Comparison of ENCODE assay signal across 16 cellular contexts in genomic region chr13:66864627-66865026, GRCh38.
DNase-seq lines count a peak whose midpoint lies in the region; ATAC-seq, FAIRE-seq and TF ChIP-seq lines count a peak whose summit lies in the region.
"Had no signal": no experiment of that assay in that cellular context is flagged by ENCODE, and none has a peak within 500 bp of the region (broad histone marks: within the 10 kb centered on the region; RNA-seq: fewer than 3 reads in every experiment).

No MANE protein-coding gene starts in this region.

- no peak for ATAC-seq in HG03439 (IDR thresholded peaks at IDR 0.05; ENCODE audit: unreplicated experiment)

- no peak for FAIRE-seq in astrocyte (lab: Jason Lieb, UNC)
- FAIRE-seq: H54 had no signal

- no peak overlapping the region for H3K9ac ChIP-seq in astrocyte (ENCODE audit: low read length)

- H3K27ac Mint-ChIP-seq in astrocyte (ENCODE audit: unreplicated experiment): no peak overlapping the region
- H3K27ac Mint-ChIP-seq in nephron progenitor cell: no peak overlapping the region
- H3K27ac Mint-ChIP-seq: CD14-positive monocyte had no signal

- in situ Hi-C loops in GM13977 (cut with MboI; ENCODE audit: low pct_unique_long_range_greater_than_20kb, low sequenced_read_pairs, unreplicated experiment): no loop called here

- TF ChIP-seq CTCF in HEK293 (tag by site-specific recombination; IDR thresholded peaks at IDR 0.05) (no peak), astrocyte (IDR thresholded peaks at IDR 0.05; ENCODE audit: insufficient read depth, low read depth, low read length) (no peak), osteoblast (IDR thresholded peaks at IDR 0.05; ENCODE audit: extremely low read depth, low read depth, low read length) (no peak), tibial artery (IDR thresholded peaks at IDR 0.05) (no peak), nephron progenitor cell (IDR thresholded peaks at IDR 0.05) (no peak), GM13977 (IDR thresholded peaks at IDR 0.05; ENCODE audit: extremely low read depth, insufficient read depth, missing control alignments) (no peak)

- CTCF ChIA-PET in HEK293 (lab: Yijun Ruan, JAX): no interaction called here

- no peaks in the 10 kb centered on the region for H3K79me2 ChIP-seq in astrocyte (ENCODE audit: insufficient read depth, low read length)
- no peaks in the 10 kb centered on the region for H3K79me2 ChIP-seq in osteoblast (ENCODE audit: insufficient read depth, low read length)

- no peak overlapping the region for H2AFZ ChIP-seq in astrocyte (ENCODE audit: low read depth, low read length)
- peak overlapping the region; percentile 51 for H2AFZ ChIP-seq in osteoblast (ENCODE audit: low read length)

- no peaks in the 10 kb centered on the region for H3K9me3 ChIP-seq in HEK293 (ENCODE audit: control insufficient read depth, insufficient read depth, low read depth, low read length)
- H3K9me3 ChIP-seq in astrocyte (ENCODE audit: insufficient read depth, low read depth, low read length): no peaks in the 10 kb centered on the region
- H3K9me3 ChIP-seq in osteoblast (ENCODE audit: low read depth, low read length): no peaks in the 10 kb centered on the region
- H3K9me3 ChIP-seq in tibial artery: no peaks in the 10 kb centered on the region

- DNase-seq in NAMALWA (ENCODE audit: low spot score) (peak; percentile 34), astrocyte (ENCODE audit: low read depth) (no peak), osteoblast (ENCODE audit: insufficient read length, low spot score, missing footprints) (no peak), tibial artery (no peak), nephron progenitor cell (no peak), GM13977 (ENCODE audit: low spot score) (no peak)
- DNase-seq: ACHN, AML-193, NCI-H1436 treated with DMSO at 0.1 percent for 48 hours, NCI-H2081, NCI-H510A, OCI-M1 had no signal

- H3K4me1 Mint-ChIP-seq in astrocyte (ENCODE audit: low read depth, unreplicated experiment) (peaks cover 5% of the 10 kb centered on the region), nephron progenitor cell (peaks cover 30% of the 10 kb centered on the region)
- H3K4me1 Mint-ChIP-seq: CD14-positive monocyte had no signal

- H3K36me3 ChIP-seq in HEK293 (ENCODE audit: control insufficient read depth in 2 of 2, insufficient read depth in 1 of 2, low read length in 2 of 2) (no peaks in the 10 kb centered on the region), astrocyte (ENCODE audit: insufficient read depth, low read length) (no peaks in the 10 kb centered on the region), osteoblast (ENCODE audit: insufficient read depth, low read length) (no peaks in the 10 kb centered on the region), tibial artery (no peaks in the 10 kb centered on the region)

- H3K27ac ChIP-seq in HEK293 (ENCODE audit: extremely low read depth, low read depth, low read length) (no peak overlapping the region), astrocyte (ENCODE audit: low read depth, low read length) (no peak overlapping the region), osteoblast (ENCODE audit: low read depth, low read length) (no peak overlapping the region), tibial artery (no peak overlapping the region)

- no peak overlapping the region for H3K4me3 Mint-ChIP-seq in astrocyte (ENCODE audit: unreplicated experiment)
- no peak overlapping the region for H3K4me3 Mint-ChIP-seq in nephron progenitor cell
- H3K4me3 Mint-ChIP-seq: CD14-positive monocyte had no signal

- no peak overlapping the region for H3K4me3 ChIP-seq in HEK293 (ENCODE audit: low read depth, low read length)
- H3K4me3 ChIP-seq in astrocyte (ENCODE audit: insufficient read depth, low read depth, low read length): no peak overlapping the region
- peak overlapping the region; percentile 25 for H3K4me3 ChIP-seq in osteoblast (ENCODE audit: insufficient read depth, low read length)
- H3K4me3 ChIP-seq in tibial artery: no peak overlapping the region

- POLR2A ChIA-PET in HEK293 (lab: Yijun Ruan, JAX): no interaction called here

- H3K4me1 ChIP-seq in HEK293 (ENCODE audit: control insufficient read depth, insufficient read depth, low read length): no peaks in the 10 kb centered on the region
- H3K4me1 ChIP-seq in astrocyte (ENCODE audit: insufficient read depth, low read length): no peaks in the 10 kb centered on the region
- H3K4me1 ChIP-seq in osteoblast (ENCODE audit: insufficient read depth, low read length): peaks cover 4% of the 10 kb centered on the region
- H3K4me1 ChIP-seq in tibial artery: no peaks in the 10 kb centered on the region

- intact Hi-C loops in tibial artery (cut with DNase I; ENCODE audit: low total_unique reads): no loop called here

- no peaks in the 10 kb centered on the region for H3K27me3 Mint-ChIP-seq in astrocyte (ENCODE audit: low read depth, unreplicated experiment)
- H3K27me3 Mint-ChIP-seq in nephron progenitor cell (ENCODE audit: low read depth, poor library complexity): peaks cover 3% of the 10 kb centered on the region

- H3K9me3 Mint-ChIP-seq in astrocyte (ENCODE audit: unreplicated experiment): no peaks in the 10 kb centered on the region
- peaks cover 7% of the 10 kb centered on the region for H3K9me3 Mint-ChIP-seq in nephron progenitor cell

- H3K27me3 ChIP-seq in astrocyte (ENCODE audit: insufficient read depth, low read length): no peaks in the 10 kb centered on the region
- no peaks in the 10 kb centered on the region for H3K27me3 ChIP-seq in osteoblast (ENCODE audit: insufficient read depth, low read length)
- H3K27me3 ChIP-seq in tibial artery: no peaks in the 10 kb centered on the region

- no peaks in the 10 kb centered on the region for H4K20me1 ChIP-seq in astrocyte (ENCODE audit: insufficient read depth, low read length)
- H4K20me1 ChIP-seq in osteoblast (ENCODE audit: insufficient read depth, low read length): no peaks in the 10 kb centered on the region

- H3K36me3 Mint-ChIP-seq in astrocyte (ENCODE audit: low read depth, unreplicated experiment) (no peaks in the 10 kb centered on the region), nephron progenitor cell (ENCODE audit: low read depth) (peaks cover 5% of the 10 kb centered on the region)
- H3K36me3 Mint-ChIP-seq: CD14-positive monocyte had no signal

- peak overlapping the region; percentile 53 for H3K4me2 ChIP-seq in astrocyte (ENCODE audit: low read length)
- peak overlapping the region; percentile 39 for H3K4me2 ChIP-seq in osteoblast (ENCODE audit: insufficient read depth, low read length)

TF ChIP-seq in HEK293, 187 proteins besides CTCF, POLR2A, EP300 and RAD21:
- no peak for TF ChIP-seq ZNF664 (tag by site-specific recombination; IDR thresholded peaks at IDR 0.05)
- peak; percentile 35; the same call in 1 of the 2 replicates for TF ChIP-seq ELK4 (IDR thresholded peaks at IDR 0.05; ENCODE audit: borderline replicate concordance, low read depth, low read length)
- TF ChIP-seq TRIM28 (IDR thresholded peaks at IDR 0.05; ENCODE audit: borderline replicate concordance, low read length): peak; percentile 77
